Comparison of ENCODE assay signal across 9 cellular contexts in genomic region chr1:220929304-220929703, GRCh38.
"Had no signal": no experiment of that assay in that cellular context is flagged by ENCODE, and none has a peak within 500 bp of the region (broad histone marks: within the 10 kb centered on the region; RNA-seq: fewer than 3 reads in every experiment).

No MANE protein-coding gene starts in this region.

- H3K27ac ChIP-seq: GM23248, HL-60 had no signal

- ATAC-seq: HCT116, K562 had no signal

- H3K4me3 ChIP-seq: GM23248, HAP-1, K562 had no signal

- FAIRE-seq: K562 had no signal

- H3K9ac ChIP-seq: GM23248 had no signal

- H3K4me1 ChIP-seq: HAP-1 had no signal

- DNase-seq: GOT3, H7, HFFc6, IMR-90 had no signal

- H3K9me3 ChIP-seq: HAP-1 had no signal

- H3K36me3 ChIP-seq: HAP-1 had no signal

- H2AFZ ChIP-seq: GM23248 had no signal
